ENCODE assay signal across 8 cellular contexts in genomic region chrX:40153335-40154221, GRCh38. TPM values are rescaled to one million over a fixed set of nuclear protein-coding genes. Genes with fewer than 3 reads are reported as not detected.
DNase-seq lines count a peak whose midpoint lies in the region; ATAC-seq and TF ChIP-seq lines count a peak whose summit lies in the region.

No MANE protein-coding gene starts in this region.

- POLR2A ChIA-PET in CD4-positive, alpha-beta T cell (lab: Charles Lee): interaction anchor here (0.8 to 3.4 kb wide), 13 partner anchors 14 to 379 kb away, joined by 3 to 82 read pairs (median 5); partner anchors contain the start of gene BCOR

- no peak overlapping the region for H3K27ac ChIP-seq in CD4-positive, alpha-beta T cell (ENCODE audit: low read depth, low read length)
- H3K27ac ChIP-seq in KOPT-K1 (ENCODE audit: low read depth, low read length, poor library complexity, severe bottlenecking) (peak overlapping the region; percentile 97), colonic mucosa (no peak overlapping the region), right lobe of liver (peak overlapping the region in 2 of 3 donors; percentile 10 to 86)

- H3K9me3 Mint-ChIP-seq in CD4-positive, alpha-beta T cell: no peaks in the 10 kb centered on the region
- H3K9me3 Mint-ChIP-seq in stimulated activated naive B cell treated with anti-CD40 and anti-IgM and Interleukin-4, amounts not matched to agents 10 μg/mL and 1 μg/mL and 100 μg/mL, for 72 hours: no peaks in the 10 kb centered on the region

- no peak for TF ChIP-seq CTCF in CD4-positive, alpha-beta T cell (IDR thresholded peaks at IDR 0.05)
- TF ChIP-seq CTCF in colonic mucosa (IDR thresholded peaks at IDR 0.05) (no peak), right lobe of liver (IDR thresholded peaks at IDR 0.05) (peak in 3 of 4 donors; percentile 5 to 21 (median 13))

- no peaks in the 10 kb centered on the region for H3K27me3 Mint-ChIP-seq in CD4-positive, alpha-beta T cell
- peaks cover 0 to 24% of the 10 kb centered on the region in 2 donors for H3K27me3 Mint-ChIP-seq in stimulated activated naive B cell treated with anti-CD40 and anti-IgM and Interleukin-4, amounts not matched to agents 10 μg/mL and 1 μg/mL and 100 μg/mL, for 72 hours

- H3K4me1 ChIP-seq in colonic mucosa (peaks cover 3% of the 10 kb centered on the region), right lobe of liver (peaks cover 0 to 12% (median 3%) of the 10 kb centered on the region in 4 donors)

- peak overlapping the region; percentile 37 to 73 for H3K9ac ChIP-seq in colonic mucosa (ENCODE audit: low read depth in 2 of 2, low read length in 2 of 2)

- H3K36me3 ChIP-seq in KOPT-K1 (ENCODE audit: insufficient read depth, low read length) (no peaks in the 10 kb centered on the region), colonic mucosa (no peaks in the 10 kb centered on the region), right lobe of liver (no peaks in the 10 kb centered on the region)

- H3K9me3 ChIP-seq in CD4-positive, alpha-beta T cell (ENCODE audit: control insufficient read depth, low read length): no peaks in the 10 kb centered on the region
- no peaks in the 10 kb centered on the region for H3K9me3 ChIP-seq in KOPT-K1 (ENCODE audit: insufficient read depth, low read length, poor library complexity, severe bottlenecking)
- no peaks in the 10 kb centered on the region for H3K9me3 ChIP-seq in colonic mucosa
- no peaks in the 10 kb centered on the region for H3K9me3 ChIP-seq in right lobe of liver

- peak overlapping the region; percentile 55 for H3K27ac Mint-ChIP-seq in CD4-positive, alpha-beta T cell
- peak overlapping the region; percentile 93 for H3K27ac Mint-ChIP-seq in stimulated activated naive B cell treated with anti-CD40 and anti-IgM and Interleukin-4, amounts not matched to agents 10 μg/mL and 1 μg/mL and 100 μg/mL, for 72 hours

- CTCF ChIA-PET in CD4-positive, alpha-beta T cell (lab: Charles Lee): interaction anchor here (0.8 to 1.6 kb wide), 6 partner anchors 12 to 340 kb away, joined by 3 to 5 read pairs (median 3); no protein-coding TSS in a partner anchor

- H3K4me1 Mint-ChIP-seq in CD4-positive, alpha-beta T cell (ENCODE audit: low read depth): peaks cover 11% of the 10 kb centered on the region
- H3K4me1 Mint-ChIP-seq in stimulated activated naive B cell treated with anti-CD40 and anti-IgM and Interleukin-4, amounts not matched to agents 10 μg/mL and 1 μg/mL and 100 μg/mL, for 72 hours: peaks cover 27 to 63% of the 10 kb centered on the region in 2 donors

- no peak for TF ChIP-seq POLR2A in right lobe of liver (IDR thresholded peaks at IDR 0.05)

- H3K4me3 ChIP-seq in colonic mucosa (peak overlapping the region; percentile 36), right lobe of liver (peak overlapping the region; percentile 27 to 47 (median 46))

- H3K36me3 Mint-ChIP-seq in CD4-positive, alpha-beta T cell (ENCODE audit: low read depth): no peaks in the 10 kb centered on the region
- H3K36me3 Mint-ChIP-seq in stimulated activated naive B cell treated with anti-CD40 and anti-IgM and Interleukin-4, amounts not matched to agents 10 μg/mL and 1 μg/mL and 100 μg/mL, for 72 hours: no peaks in the 10 kb centered on the region

- intact Hi-C loops in CD4-positive, alpha-beta T cell (cut with DNase I, micrococcal nuclease): loop anchor here (5.0 to 10.0 kb wide), 2 partner anchors 56 to 321 kb away; partner anchors contain the start of gene BCOR (in 2 of the 2)
- intact Hi-C loops in colonic mucosa (cut with DNase I) (loop anchor here (5.0 kb wide), 1 partner anchor 61 kb away; no protein-coding TSS in a partner anchor), right lobe of liver (cut with DNase I) (loop anchor here (5.0 to 10.0 kb wide), 2 partner anchors 46 to 49 kb away; no protein-coding TSS in a partner anchor)

- ATAC-seq in CD4-positive, alpha-beta T cell (ENCODE audit: poor library complexity): peak; percentile 62
- peak; percentile 77 for ATAC-seq in GM19395 (IDR thresholded peaks at IDR 0.05; ENCODE audit: unreplicated experiment)
- ATAC-seq in right lobe of liver: peak in 3 of 4 donors; percentile 13 to 17 (median 15)
- ATAC-seq in stimulated activated naive B cell treated with anti-CD40 and anti-IgM and Interleukin-4, amounts not matched to agents 10 μg/mL and 1 μg/mL and 100 μg/mL, for 72 hours (replicated peaks): peak; percentile 82

- DNase-seq in CD4-positive, alpha-beta T cell: peak in 5 of 10 experiments; percentile 37 to 57 (median 45)
- DNase-seq in T1000 (lab: John Stamatoyannopoulos, UW) (peak; percentile 13), colonic mucosa (peak; percentile 71), right lobe of liver (peak in 2 of 3 donors; percentile 58 to 64), NCI-H526 treated with DMSO at 0.1 percent for 48 hours (lab: John Stamatoyannopoulos, UW) (no peak)
- peak; percentile 73 for DNase-seq in stimulated activated naive B cell treated with anti-CD40 and anti-IgM and Interleukin-4, amounts not matched to agents 10 μg/mL and 1 μg/mL and 100 μg/mL, for 72 hours

- 6% methylated on average over 27 of the region's 68 CpGs for WGBS in right lobe of liver (ENCODE audit: insufficient coverage, low coverage, low lambda C conversion rate, missing lambda C conversion rate)

- H3K4me3 Mint-ChIP-seq in CD4-positive, alpha-beta T cell: peak overlapping the region; percentile 92
- peak overlapping the region; percentile 86 for H3K4me3 Mint-ChIP-seq in stimulated activated naive B cell treated with anti-CD40 and anti-IgM and Interleukin-4, amounts not matched to agents 10 μg/mL and 1 μg/mL and 100 μg/mL, for 72 hours

- H3K27me3 ChIP-seq in CD4-positive, alpha-beta T cell (ENCODE audit: control insufficient read depth, insufficient read depth, low read length): no peaks in the 10 kb centered on the region
- H3K27me3 ChIP-seq in colonic mucosa: peaks cover 57% of the 10 kb centered on the region
- H3K27me3 ChIP-seq in right lobe of liver: no peaks in the 10 kb centered on the region

RNA-seq across cellular contexts. Expression of gene BCOR, which starts 55.8 kb away (rescaled TPM):
- 10 to 100 TPM; 26.1 to 26.3 TPM for total RNA-seq in CD4-positive, alpha-beta T cell
- total RNA-seq in colonic mucosa (10 to 100 TPM; 18.3 to 21.3 TPM), right lobe of liver (10 to 100 TPM in 4 of 6 experiments, 1 to 10 TPM in 2; 9.4 to 16.6 (median 12.0) TPM)

Comparison
In these comparisons a context has a peak if more than half of its experiments do, and no peak if none do; other contexts are left out.
1. ATAC-seq: peak in every context shown above with its lines; median percentile 82 in stimulated activated naive B cell treated with anti-CD40 and anti-IgM and Interleukin-4, amounts not matched to agents 10 μg/mL and 1 μg/mL and 100 μg/mL, for 72 hours; 77 in GM19395; 62 in CD4-positive, alpha-beta T cell; 15 in right lobe of liver.
2. H3K27ac ChIP-seq: peak in KOPT-K1 (single experiment) and right lobe of liver (2 of 3); none in CD4-positive, alpha-beta T cell (single experiment) and colonic mucosa (single experiment).
3. CTCF ChIP-seq: peak in right lobe of liver (3 of 4); none in CD4-positive, alpha-beta T cell (single experiment) and colonic mucosa (single experiment).